ENCODE assay signal across 17 cellular contexts in the genomic region with DNA sequence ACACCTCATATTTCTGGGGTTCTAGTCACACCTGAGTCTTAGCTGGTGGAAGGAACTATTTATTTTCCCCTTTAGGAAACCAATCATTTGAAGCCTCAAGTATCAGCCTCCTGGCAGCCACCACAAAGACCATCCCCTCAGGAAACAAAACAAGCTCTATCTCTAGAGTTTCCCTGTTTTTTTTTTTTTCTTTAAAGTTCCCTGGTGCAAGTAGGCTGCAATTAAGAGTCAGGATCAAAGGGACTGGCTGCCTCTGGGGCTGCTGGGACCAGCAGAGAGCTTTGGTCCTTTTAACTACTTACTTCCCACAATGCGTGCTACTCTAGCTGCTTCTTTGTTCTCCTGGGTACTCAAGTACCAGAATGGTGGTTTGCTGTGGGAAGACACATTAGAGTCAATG.
"Had no signal": no experiment of that assay in that cellular context is flagged by ENCODE, and none has a peak within 500 bp of the region (broad histone marks: within the 10 kb centered on the region; RNA-seq: fewer than 3 reads in every experiment).

No MANE protein-coding gene starts in this region.

- FAIRE-seq: frontal cortex had no signal

- DNase-seq: activated B cell treated with CpG ODN at 0.5 μM for 24 hours; activated CD4-positive, alpha-beta T cell treated with anti-CD3 and anti-CD28 coated beads, Interleukin-2, amount 10 ng/mL, durations not matched to agents 24 days and 14 days; activated CD8-positive, alpha-beta memory T cell treated with anti-CD3 and anti-CD28 coated beads, Interleukin-2, amount 50 U/mL, for 48 hours; activated naive CD4-positive, alpha-beta T cell; activated naive CD8-positive, alpha-beta T cell treated with anti-CD3 and anti-CD28 coated beads, Interleukin-2, amount 10 ng/mL, durations not matched to agents 7 days and 5 days; anterior cingulate cortex; brain microvascular endothelial cell; effector memory CD4-positive, alpha-beta T cell; heart left ventricle; stimulated activated CD4-positive, alpha-beta T cell treated with anti-CD3 and anti-CD28 coated beads, Interleukin-4, amount 100 ng/mL, for 1 hour; stimulated activated naive B cell treated with anti-CD40 and anti-IgM and Interleukin-4, amounts not matched to agents 10 μg/mL and 1 μg/mL and 100 μg/mL, for 72 hours; SW 1271 had no signal

- H3K4me3 ChIP-seq: heart left ventricle, suprapubic skin had no signal

- ATAC-seq: heart left ventricle; stimulated activated naive B cell treated with anti-CD40 and anti-IgM and Interleukin-4, amounts not matched to agents 10 μg/mL and 1 μg/mL and 100 μg/mL, for 72 hours had no signal

- H3K4me3 Mint-ChIP-seq: activated B cell treated with CpG ODN at 0.5 μM for 24 hours; activated CD4-positive, alpha-beta T cell treated with anti-CD3 and anti-CD28 coated beads, Interleukin-2, amount 10 ng/mL, durations not matched to agents 24 days and 14 days; activated naive CD8-positive, alpha-beta T cell treated with anti-CD3 and anti-CD28 coated beads, Interleukin-2, amount 10 ng/mL, durations not matched to agents 7 days and 5 days; activated T-helper 1 cell treated with anti-CD3 and anti-CD28 coated beads, Interleukin-12 subunit alpha, Interleukin-12 subunit beta, Interleukin-2, Interleukin-4 antibody, amounts not matched to agents 30 ng/mL and 10 ng/mL and 1 ng/mL, durations not matched to agents 14 hours and 24 hours and 36 hours; stimulated activated naive B cell treated with anti-CD40 and anti-IgM and Interleukin-4, amounts not matched to agents 10 μg/mL and 1 μg/mL and 100 μg/mL, for 72 hours; T-helper 2 cell treated with Interferon-gamma antibody and Interleukin-4, amounts not matched to agents 5 μg/mL and 100 μg/mL, for 36 hours had no signal

- H3K27ac ChIP-seq: brain microvascular endothelial cell, epithelial cell of prostate, suprapubic skin had no signal

- H3K9me3 ChIP-seq: heart left ventricle, suprapubic skin had no signal

- H3K27me3 ChIP-seq: brain microvascular endothelial cell, heart left ventricle, suprapubic skin had no signal

- H3K36me3 ChIP-seq: suprapubic skin had no signal

- H3K9me3 Mint-ChIP-seq: activated B cell treated with CpG ODN at 0.5 μM for 24 hours; activated naive CD8-positive, alpha-beta T cell treated with anti-CD3 and anti-CD28 coated beads, Interleukin-2, amount 10 ng/mL, durations not matched to agents 7 days and 5 days; activated T-helper 1 cell treated with anti-CD3 and anti-CD28 coated beads, Interleukin-12 subunit alpha, Interleukin-12 subunit beta, Interleukin-2, Interleukin-4 antibody, amounts not matched to agents 30 ng/mL and 10 ng/mL and 1 ng/mL, durations not matched to agents 14 hours and 24 hours and 36 hours; stimulated activated naive B cell treated with anti-CD40 and anti-IgM and Interleukin-4, amounts not matched to agents 10 μg/mL and 1 μg/mL and 100 μg/mL, for 72 hours; T-helper 2 cell treated with Interferon-gamma antibody and Interleukin-4, amounts not matched to agents 5 μg/mL and 100 μg/mL, for 36 hours had no signal

- H3K27me3 Mint-ChIP-seq: activated B cell treated with CpG ODN at 0.5 μM for 24 hours; activated CD4-positive, alpha-beta T cell treated with anti-CD3 and anti-CD28 coated beads, Interleukin-2, amount 10 ng/mL, durations not matched to agents 24 days and 14 days; activated naive CD8-positive, alpha-beta T cell treated with anti-CD3 and anti-CD28 coated beads, Interleukin-2, amount 10 ng/mL, durations not matched to agents 7 days and 5 days; stimulated activated naive B cell treated with anti-CD40 and anti-IgM and Interleukin-4, amounts not matched to agents 10 μg/mL and 1 μg/mL and 100 μg/mL, for 72 hours had no signal

- H3K27ac Mint-ChIP-seq: activated B cell treated with CpG ODN at 0.5 μM for 24 hours; activated CD4-positive, alpha-beta T cell treated with anti-CD3 and anti-CD28 coated beads, Interleukin-2, amount 10 ng/mL, durations not matched to agents 24 days and 14 days; activated naive CD8-positive, alpha-beta T cell treated with anti-CD3 and anti-CD28 coated beads, Interleukin-2, amount 10 ng/mL, durations not matched to agents 7 days and 5 days; activated T-helper 1 cell treated with anti-CD3 and anti-CD28 coated beads, Interleukin-12 subunit alpha, Interleukin-12 subunit beta, Interleukin-2, Interleukin-4 antibody, amounts not matched to agents 30 ng/mL and 10 ng/mL and 1 ng/mL, durations not matched to agents 14 hours and 24 hours and 36 hours; stimulated activated naive B cell treated with anti-CD40 and anti-IgM and Interleukin-4, amounts not matched to agents 10 μg/mL and 1 μg/mL and 100 μg/mL, for 72 hours; T-helper 2 cell treated with Interferon-gamma antibody and Interleukin-4, amounts not matched to agents 5 μg/mL and 100 μg/mL, for 36 hours had no signal
